In the genomic region with DNA sequence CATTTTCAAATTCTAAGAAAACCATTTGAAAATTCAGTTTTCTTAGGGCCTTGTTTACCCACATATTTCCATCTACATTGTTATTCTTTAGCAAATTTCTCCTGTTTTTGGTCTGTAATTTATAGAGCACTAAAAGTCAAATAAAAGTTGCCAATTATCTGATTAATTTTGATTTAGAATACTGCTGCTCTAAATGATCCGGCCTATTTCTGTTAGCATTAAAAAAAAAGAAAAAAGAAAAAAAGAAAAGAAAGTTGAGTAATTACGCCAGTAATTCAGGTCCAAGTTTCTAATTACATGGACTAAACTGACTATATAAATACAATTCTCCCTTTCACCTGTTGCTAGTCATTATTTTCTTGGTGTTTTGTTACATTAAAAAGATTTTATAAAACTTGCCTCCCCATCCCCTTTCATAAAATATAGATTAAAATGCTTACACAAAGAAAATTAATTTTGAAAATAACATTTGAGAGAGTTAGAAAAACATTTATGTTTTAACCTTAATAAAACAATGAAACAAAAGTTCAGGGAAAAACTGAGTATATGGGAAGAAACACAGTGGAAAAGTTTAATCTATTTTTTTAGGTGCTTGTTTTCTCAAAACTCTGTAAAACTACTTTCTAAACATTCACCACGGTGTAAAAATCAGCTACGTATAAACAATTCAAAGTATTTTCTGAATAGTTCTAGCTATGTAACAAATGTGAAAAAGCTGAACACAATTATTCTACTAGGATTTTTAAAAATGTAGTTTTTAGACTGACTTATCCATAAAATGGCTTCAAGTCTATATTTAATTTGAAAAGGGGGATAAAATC, we compare ENCODE assay signal across 20 cellular contexts. TPM values are rescaled to one million over a fixed set of nuclear protein-coding genes. Genes with fewer than 3 reads are reported as not detected.
"Had no signal": no experiment of that assay in that cellular context is flagged by ENCODE, and none has a peak within 500 bp of the region (broad histone marks: within the 10 kb centered on the region; RNA-seq: fewer than 3 reads in every experiment).

No MANE protein-coding gene starts in this region.

- H3K36me3 ChIP-seq: esophagus muscularis mucosa, vagina had no signal

- H3K4me1 Mint-ChIP-seq: immature natural killer cell; neural crest cell; stimulated activated naive CD8-positive, alpha-beta T cell treated with anti-CD3 and anti-CD28 coated beads, Interleukin-15, amount 100 ng/mL, for 72 hours had no signal

- FAIRE-seq: endothelial cell of umbilical vein had no signal

- H3K27ac ChIP-seq: esophagus muscularis mucosa, psoas muscle, skin epidermis, vagina had no signal

- H3K4me3 ChIP-seq: esophagus muscularis mucosa, psoas muscle, skin epidermis, vagina had no signal

- H3K4me3 Mint-ChIP-seq: immature natural killer cell, neural crest cell had no signal

- H3K36me3 Mint-ChIP-seq: immature natural killer cell had no signal

- DNase-seq: activated CD4-positive, alpha-beta T cell treated with anti-CD3 and anti-CD28 coated beads, Interleukin-2, amount 50 U/mL, for 4 hours; activated gamma-delta T cell treated with Interleukin-2 at 50 U/mL for 16 hours; activated T-cell treated with anti-CD3 and anti-CD28 coated beads, Interleukin-2, amount 50 U/mL, for 1 hour; amniotic stem cell; effector CD8-positive, alpha-beta T cell; immature natural killer cell; left ventricle myocardium superior; psoas muscle; right cardiac atrium; stimulated activated naive CD8-positive, alpha-beta T cell treated with anti-CD3 and anti-CD28 coated beads, Interleukin-15, amount 100 ng/mL, for 72 hours; SW 1271; T1000; trophoblast cell had no signal

- H3K27ac Mint-ChIP-seq: immature natural killer cell had no signal

- H3K9me3 Mint-ChIP-seq: immature natural killer cell; neural crest cell; stimulated activated naive CD8-positive, alpha-beta T cell treated with anti-CD3 and anti-CD28 coated beads, Interleukin-15, amount 100 ng/mL, for 72 hours had no signal

- ATAC-seq: left ventricle myocardium superior, psoas muscle, right cardiac atrium had no signal

- H3K4me1 ChIP-seq: esophagus muscularis mucosa, psoas muscle, vagina had no signal

- H3K27me3 ChIP-seq: esophagus muscularis mucosa, vagina had no signal

- H3K9me3 ChIP-seq: esophagus muscularis mucosa, psoas muscle, vagina had no signal

RNA-seq across cellular contexts. Expression of a gene that starts 35.9 kb away (rescaled TPM):
- total RNA-seq: endothelial cell of umbilical vein, left ventricle myocardium superior, myocyte, omental fat pad, vagina had no signal
- polyA plus RNA-seq: endothelial cell of umbilical vein, immature natural killer cell, psoas muscle had no signal
